11 cellular contexts compared by ENCODE assay signal in genomic region chr6:152300517-152300916, GRCh38.
A peak's percentile ranks its signal among the peaks of the same experiment; 100 is the strongest.
DNase-seq lines count a peak whose midpoint lies in the region; ATAC-seq and TF ChIP-seq lines count a peak whose summit lies in the region.
"Had no signal": no experiment of that assay in that cellular context is flagged by ENCODE, and none has a peak within 500 bp of the region (broad histone marks: within the 10 kb centered on the region; RNA-seq: fewer than 3 reads in every experiment).

No MANE protein-coding gene starts in this region.

- intact Hi-C loops in lower lobe of right lung (cut with DNase I) (no loop called here), vagina (cut with DNase I) (no loop called here)

- no peaks in the 10 kb centered on the region for H3K27me3 Mint-ChIP-seq in stimulated activated naive CD8-positive, alpha-beta T cell treated with anti-CD3 and anti-CD28 coated beads, Interleukin-15, Interleukin-2, amounts not matched to agents 100 ng/mL and 50 ng/mL, for 24 hours
- no peaks in the 10 kb centered on the region for H3K27me3 Mint-ChIP-seq in activated naive CD8-positive, alpha-beta T cell treated with anti-CD3 and anti-CD28 coated beads, Interleukin-2, amount 10 ng/mL, durations not matched to agents 7 days and 5 days

- DNase-seq in stimulated activated naive CD8-positive, alpha-beta T cell treated with anti-CD3 and anti-CD28 coated beads, Interleukin-15, Interleukin-2, amounts not matched to agents 100 U/mL and 50 U/mL, for 24 hours = no peak
- DNase-seq in activated naive CD8-positive, alpha-beta T cell treated with anti-CD3 and anti-CD28 coated beads, Interleukin-2, amount 10 ng/mL, durations not matched to agents 7 days and 5 days = no peak
- DNase-seq in lower lobe of right lung = no peak
- DNase-seq in vagina (ENCODE audit: extremely low spot score in 2 of 2) = no peak
- DNase-seq in effector CD4-positive, alpha-beta T cell = no peak
- DNase-seq in SW480 (ENCODE audit: low spot score) = no peak
- DNase-seq in iPS-NIHi11 (ENCODE audit: low spot score) = no peak
- DNase-seq: anterior cingulate cortex, NCI-H1048 had no signal

- H3K36me3 ChIP-seq in lower lobe of right lung (peaks cover 31% of the 10 kb centered on the region), vagina (no peaks in the 10 kb centered on the region)

- ATAC-seq in stimulated activated naive CD8-positive, alpha-beta T cell treated with anti-CD3 and anti-CD28 coated beads, Interleukin-15, Interleukin-2, amounts not matched to agents 100 U/mL and 50 U/mL, for 24 hours = no peak
- no peak for ATAC-seq in activated naive CD8-positive, alpha-beta T cell treated with anti-CD3 and anti-CD28 coated beads, Interleukin-2, amount 10 ng/mL, durations not matched to agents 7 days and 5 days (ENCODE audit: low read depth)
- no peak for ATAC-seq in lower lobe of right lung

- no peaks in the 10 kb centered on the region for H3K9me3 ChIP-seq in lower lobe of right lung
- no peaks in the 10 kb centered on the region for H3K9me3 ChIP-seq in vagina
- H3K9me3 ChIP-seq: suprapubic skin had no signal

- H3K27me3 ChIP-seq in lower lobe of right lung (ENCODE audit: low read depth) = no peaks in the 10 kb centered on the region
- H3K27me3 ChIP-seq in vagina = no peaks in the 10 kb centered on the region
- H3K27me3 ChIP-seq: suprapubic skin had no signal

- peak overlapping the region; percentile 97 for H3K4me3 Mint-ChIP-seq in stimulated activated naive CD8-positive, alpha-beta T cell treated with anti-CD3 and anti-CD28 coated beads, Interleukin-15, Interleukin-2, amounts not matched to agents 100 ng/mL and 50 ng/mL, for 24 hours
- H3K4me3 Mint-ChIP-seq in activated naive CD8-positive, alpha-beta T cell treated with anti-CD3 and anti-CD28 coated beads, Interleukin-2, amount 10 ng/mL, durations not matched to agents 7 days and 5 days = peak overlapping the region; percentile 99

- peaks cover 47% of the 10 kb centered on the region for H3K4me1 ChIP-seq in lower lobe of right lung
- peaks cover 18% of the 10 kb centered on the region for H3K4me1 ChIP-seq in vagina

- TF ChIP-seq CTCF in lower lobe of right lung (IDR thresholded peaks at IDR 0.05) (no peak), vagina (IDR thresholded peaks at IDR 0.05) (no peak)

- no peak overlapping the region for H3K27ac ChIP-seq in lower lobe of right lung
- H3K27ac ChIP-seq in vagina = peak overlapping the region; percentile 80

- POLR2A ChIA-PET in activated naive CD8-positive, alpha-beta T cell treated with anti-CD3 and anti-CD28 coated beads, Interleukin-2, amount 10 ng/mL, durations not matched to agents 7 days and 5 days (lab: Charles Lee) = interaction anchor here (0.6 to 2.2 kb wide), 2 partner anchors 10 to 622 kb away, joined by 4 to 13 read pairs; no protein-coding TSS in a partner anchor

- H3K4me1 Mint-ChIP-seq in stimulated activated naive CD8-positive, alpha-beta T cell treated with anti-CD3 and anti-CD28 coated beads, Interleukin-15, Interleukin-2, amounts not matched to agents 100 ng/mL and 50 ng/mL, for 24 hours (ENCODE audit: low read depth) = peaks cover 52% of the 10 kb centered on the region
- H3K4me1 Mint-ChIP-seq in activated naive CD8-positive, alpha-beta T cell treated with anti-CD3 and anti-CD28 coated beads, Interleukin-2, amount 10 ng/mL, durations not matched to agents 7 days and 5 days = peaks cover 24% of the 10 kb centered on the region

- TF ChIP-seq POLR2A in vagina (IDR thresholded peaks at IDR 0.05) = no peak

- peak overlapping the region; percentile 58 for H3K4me3 ChIP-seq in lower lobe of right lung
- peak overlapping the region in 1 of 2 donors; percentile 56 for H3K4me3 ChIP-seq in vagina

- no peaks in the 10 kb centered on the region for H3K36me3 Mint-ChIP-seq in stimulated activated naive CD8-positive, alpha-beta T cell treated with anti-CD3 and anti-CD28 coated beads, Interleukin-15, Interleukin-2, amounts not matched to agents 100 ng/mL and 50 ng/mL, for 24 hours (ENCODE audit: low read depth)
- H3K36me3 Mint-ChIP-seq in activated naive CD8-positive, alpha-beta T cell treated with anti-CD3 and anti-CD28 coated beads, Interleukin-2, amount 10 ng/mL, durations not matched to agents 7 days and 5 days = peaks cover 5% of the 10 kb centered on the region

- no peak overlapping the region for H3K27ac Mint-ChIP-seq in stimulated activated naive CD8-positive, alpha-beta T cell treated with anti-CD3 and anti-CD28 coated beads, Interleukin-15, Interleukin-2, amounts not matched to agents 100 ng/mL and 50 ng/mL, for 24 hours
- H3K27ac Mint-ChIP-seq in activated naive CD8-positive, alpha-beta T cell treated with anti-CD3 and anti-CD28 coated beads, Interleukin-2, amount 10 ng/mL, durations not matched to agents 7 days and 5 days = peak overlapping the region; percentile 99

- H3K9me3 Mint-ChIP-seq in stimulated activated naive CD8-positive, alpha-beta T cell treated with anti-CD3 and anti-CD28 coated beads, Interleukin-15, Interleukin-2, amounts not matched to agents 100 ng/mL and 50 ng/mL, for 24 hours = no peaks in the 10 kb centered on the region
- H3K9me3 Mint-ChIP-seq in activated naive CD8-positive, alpha-beta T cell treated with anti-CD3 and anti-CD28 coated beads, Interleukin-2, amount 10 ng/mL, durations not matched to agents 7 days and 5 days = no peaks in the 10 kb centered on the region
